ENCODE assay signal across 23 cellular contexts in the genomic region with DNA sequence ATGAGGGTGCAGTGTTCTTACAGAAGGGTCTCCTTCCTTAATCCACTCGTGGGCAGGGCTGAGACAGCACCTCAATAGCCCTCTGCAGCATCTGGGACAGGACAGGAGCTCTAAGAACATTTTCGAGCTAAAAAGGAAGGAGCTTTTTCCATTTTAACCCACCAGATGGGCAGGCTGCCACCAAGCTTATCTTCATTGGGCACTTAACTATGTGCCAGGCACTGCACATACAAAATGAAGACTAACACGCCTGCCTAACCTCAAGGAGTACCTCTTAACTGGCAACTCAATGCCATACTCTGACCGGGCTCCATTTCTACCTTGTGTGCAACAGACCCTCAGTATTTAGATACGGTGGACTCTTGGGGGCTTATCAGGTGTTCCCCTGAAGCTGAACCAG. TPM values are rescaled to one million over a fixed set of nuclear protein-coding genes. Genes with fewer than 3 reads are reported as not detected.
DNase-seq lines count a peak whose midpoint lies in the region; ATAC-seq and TF ChIP-seq lines count a peak whose summit lies in the region.
"Had no signal": no experiment of that assay in that cellular context is flagged by ENCODE, and none has a peak within 500 bp of the region (broad histone marks: within the 10 kb centered on the region; RNA-seq: fewer than 3 reads in every experiment).

No MANE protein-coding gene starts in this region.

- no peak overlapping the region for H3K4me3 ChIP-seq in BLaER1 treated with 17β-estradiol and CSF1 and Interleukin-3, amounts not matched to agents 10 nM and 100 nM
- no peak overlapping the region for H3K4me3 ChIP-seq in left lung
- H3K4me3 ChIP-seq: lower lobe of right lung had no signal

- peaks cover 10 to 42% (median 22%) of the 10 kb centered on the region in 11 experiments; a peak in 18 of 22 replicates for H3K36me3 ChIP-seq in BLaER1 treated with 17β-estradiol and CSF1 and Interleukin-3, amounts not matched to agents 10 nM and 100 nM
- H3K36me3 ChIP-seq in left lung = no peaks in the 10 kb centered on the region

- no peak for ATAC-seq in WTC11
- ATAC-seq in left lung = peak; percentile 52
- ATAC-seq: esophagus mucosa; HepG2; stimulated activated naive CD8-positive, alpha-beta T cell treated with anti-CD3 and anti-CD28 coated beads, Interleukin-15, amount 100 ng/mL, for 72 hours had no signal

- intact Hi-C loops in left lung (cut with DNase I) = no loop called here

- H3K9me3 Mint-ChIP-seq in T-helper 1 cell treated with Interleukin-12 subunit alpha and Interleukin-12 subunit beta and Interleukin-4 antibody, amounts not matched to agents 30 μg/mL and 1 μg/mL, for 36 hours = no peaks in the 10 kb centered on the region
- no peaks in the 10 kb centered on the region for H3K9me3 Mint-ChIP-seq in WTC11
- H3K9me3 Mint-ChIP-seq: activated CD4-positive, alpha-beta memory T cell treated with anti-CD3 and anti-CD28 coated beads, Interleukin-2, amount 10 ng/mL, durations not matched to agents 7 days and 5 days; stimulated activated naive CD8-positive, alpha-beta T cell treated with anti-CD3 and anti-CD28 coated beads, Interleukin-15, amount 100 ng/mL, for 72 hours; type B pancreatic cell had no signal

- H3K27ac ChIP-seq in BLaER1 treated with 17β-estradiol and CSF1 and Interleukin-3, amounts not matched to agents 10 nM and 100 nM = no peak overlapping the region
- no peak overlapping the region for H3K27ac ChIP-seq in left lung
- H3K27ac ChIP-seq: lower lobe of right lung had no signal

- peaks cover 12% of the 10 kb centered on the region for H3K36me3 Mint-ChIP-seq in T-helper 1 cell treated with Interleukin-12 subunit alpha and Interleukin-12 subunit beta and Interleukin-4 antibody, amounts not matched to agents 30 μg/mL and 1 μg/mL, for 36 hours (ENCODE audit: low read depth)
- peaks cover 10% of the 10 kb centered on the region for H3K36me3 Mint-ChIP-seq in WTC11

- H3K4me1 Mint-ChIP-seq in T-helper 1 cell treated with Interleukin-12 subunit alpha and Interleukin-12 subunit beta and Interleukin-4 antibody, amounts not matched to agents 30 μg/mL and 1 μg/mL, for 36 hours (ENCODE audit: low read depth) = peaks cover 71% of the 10 kb centered on the region
- peaks cover 92% of the 10 kb centered on the region for H3K4me1 Mint-ChIP-seq in WTC11

- TF ChIP-seq CTCF in WTC11 (IDR thresholded peaks at IDR 0.05) (no peak), left lung (IDR thresholded peaks at IDR 0.05) (no peak)

- H3K27me3 Mint-ChIP-seq in T-helper 1 cell treated with Interleukin-12 subunit alpha and Interleukin-12 subunit beta and Interleukin-4 antibody, amounts not matched to agents 30 μg/mL and 1 μg/mL, for 36 hours (ENCODE audit: low read depth) = no peaks in the 10 kb centered on the region
- H3K27me3 Mint-ChIP-seq in WTC11 (ENCODE audit: low read depth) = no peaks in the 10 kb centered on the region
- H3K27me3 Mint-ChIP-seq: activated CD4-positive, alpha-beta memory T cell treated with anti-CD3 and anti-CD28 coated beads, Interleukin-2, amount 10 ng/mL, durations not matched to agents 7 days and 5 days; stimulated activated naive CD8-positive, alpha-beta T cell treated with anti-CD3 and anti-CD28 coated beads, Interleukin-15, amount 100 ng/mL, for 72 hours; type B pancreatic cell had no signal

- peaks cover 65 to 100% (median 94%) of the 10 kb centered on the region in 11 experiments for H4K20me1 ChIP-seq in BLaER1 treated with 17β-estradiol and CSF1 and Interleukin-3, amounts not matched to agents 10 nM and 100 nM

- no peaks in the 10 kb centered on the region for H3K9me3 ChIP-seq in BLaER1 treated with 17β-estradiol and CSF1 and Interleukin-3, amounts not matched to agents 10 nM and 100 nM (replicated peaks in 1 of 11)
- H3K9me3 ChIP-seq in left lung = no peaks in the 10 kb centered on the region
- H3K9me3 ChIP-seq: lower lobe of right lung had no signal

- CTCF ChIA-PET in WTC11 (lab: Charles Lee) = interaction anchor here (0.6 kb wide), 1 partner anchor 15 kb away, joined by 3 read pairs; no protein-coding TSS in a partner anchor

- H3K27ac Mint-ChIP-seq in T-helper 1 cell treated with Interleukin-12 subunit alpha and Interleukin-12 subunit beta and Interleukin-4 antibody, amounts not matched to agents 30 μg/mL and 1 μg/mL, for 36 hours = peak overlapping the region; percentile 98
- H3K27ac Mint-ChIP-seq in WTC11 = 0 out of 2 replicates have a peak overlapping the region, but pooled peaks have one; percentile 54
- H3K27ac Mint-ChIP-seq: activated CD4-positive, alpha-beta memory T cell treated with anti-CD3 and anti-CD28 coated beads, Interleukin-2, amount 10 ng/mL, durations not matched to agents 7 days and 5 days; type B pancreatic cell had no signal

- H3K4me2 ChIP-seq in BLaER1 treated with 17β-estradiol and CSF1 and Interleukin-3, amounts not matched to agents 10 nM and 100 nM = peak overlapping the region in 9 of 11 experiments; percentile 56 to 89 (median 76); a peak in 15 of 22 replicates

- H3K9ac ChIP-seq in BLaER1 treated with 17β-estradiol and CSF1 and Interleukin-3, amounts not matched to agents 10 nM and 100 nM = 0 out of 22 replicates have a peak overlapping the region, but pooled peaks of 1 of the 11 experiments have one; percentile 27

- DNase-seq in T-helper 1 cell (no peak), WTC11 (ENCODE audit: low spot score) (no peak), left lung (no peak), midbrain (lab: John Stamatoyannopoulos, UW) (no peak), OCI-M2 (lab: John Stamatoyannopoulos, UW; ENCODE audit: unreplicated experiment) (no peak), HuH-7.5 (ENCODE audit: low spot score) (no peak)
- DNase-seq: activated CD4-positive, alpha-beta memory T cell treated with anti-CD3 and anti-CD28 coated beads, Interleukin-2, amount 10 ng/mL, durations not matched to agents 7 days and 5 days; AML-193; cerebellar nuclear complex; effector CD4-positive, alpha-beta T cell; foreskin melanocyte; islet precursor cell; lower lobe of right lung; NCI-H1105; NCI-H2081; stimulated activated CD4-positive, alpha-beta T cell treated with anti-CD3 and anti-CD28 coated beads, Interleukin-4, amount 100 ng/mL, for 24 hours; stimulated activated naive CD8-positive, alpha-beta T cell treated with anti-CD3 and anti-CD28 coated beads, Interleukin-15, amount 100 ng/mL, for 72 hours; SW 1271 had no signal

- POLR2A ChIA-PET in WTC11 (lab: Charles Lee) = no interaction called here

- H3K27me3 ChIP-seq in BLaER1 treated with 17β-estradiol and CSF1 and Interleukin-3, amounts not matched to agents 10 nM and 100 nM = no peaks in the 10 kb centered on the region
- H3K27me3 ChIP-seq in left lung = no peaks in the 10 kb centered on the region

- H3K4me3 Mint-ChIP-seq in T-helper 1 cell treated with Interleukin-12 subunit alpha and Interleukin-12 subunit beta and Interleukin-4 antibody, amounts not matched to agents 30 μg/mL and 1 μg/mL, for 36 hours = no peak overlapping the region
- no peak overlapping the region for H3K4me3 Mint-ChIP-seq in WTC11
- H3K4me3 Mint-ChIP-seq: activated CD4-positive, alpha-beta memory T cell treated with anti-CD3 and anti-CD28 coated beads, Interleukin-2, amount 10 ng/mL, durations not matched to agents 7 days and 5 days; type B pancreatic cell had no signal

- H3K4me1 ChIP-seq in BLaER1 treated with 17β-estradiol and CSF1 and Interleukin-3, amounts not matched to agents 10 nM and 100 nM = peaks cover 21 to 59% (median 49%) of the 10 kb centered on the region in 10 experiments
- peaks cover 5 to 35% of the 10 kb centered on the region in 2 donors for H3K4me1 ChIP-seq in left lung

TF ChIP-seq in WTC11, 78 proteins besides CTCF, POLR2A, EP300 and RAD21:
- TF ChIP-seq, protein P1, sequence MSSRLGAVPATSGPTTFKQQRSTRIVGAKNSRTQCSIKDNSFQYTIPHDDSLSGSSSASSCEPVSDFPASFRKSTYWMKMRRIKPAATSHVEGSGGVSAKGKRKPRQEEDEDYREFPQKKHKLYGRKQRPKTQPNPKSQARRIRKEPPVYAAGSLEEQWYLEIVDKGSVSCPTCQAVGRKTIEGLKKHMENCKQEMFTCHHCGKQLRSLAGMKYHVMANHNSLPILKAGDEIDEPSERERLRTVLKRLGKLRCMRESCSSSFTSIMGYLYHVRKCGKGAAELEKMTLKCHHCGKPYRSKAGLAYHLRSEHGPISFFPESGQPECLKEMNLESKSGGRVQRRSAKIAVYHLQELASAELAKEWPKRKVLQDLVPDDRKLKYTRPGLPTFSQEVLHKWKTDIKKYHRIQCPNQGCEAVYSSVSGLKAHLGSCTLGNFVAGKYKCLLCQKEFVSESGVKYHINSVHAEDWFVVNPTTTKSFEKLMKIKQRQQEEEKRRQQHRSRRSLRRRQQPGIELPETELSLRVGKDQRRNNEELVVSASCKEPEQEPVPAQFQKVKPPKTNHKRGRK (CRISPR knock-in tag; IDR thresholded peaks at IDR 0.05; ENCODE audit: borderline replicate concordance) = no peak
- TF ChIP-seq TEAD4 (CRISPR knock-in tag; IDR thresholded peaks at IDR 0.05) (no peak), SMAD3 (CRISPR knock-in tag; IDR thresholded peaks at IDR 0.05; ENCODE audit: borderline replicate concordance) (no peak), NR2C2 (CRISPR knock-in tag; IDR thresholded peaks at IDR 0.05) (no peak), RELA (CRISPR knock-in tag; IDR thresholded peaks at IDR 0.05; ENCODE audit: borderline replicate concordance) (no peak), ZNF396 (CRISPR knock-in tag; IDR thresholded peaks at IDR 0.05; ENCODE audit: borderline replicate concordance) (no peak)

RNA-seq across cellular contexts. Expression of gene SSBP3, which starts 48.2 kb away (rescaled TPM):
- total RNA-seq in WTC11 (2021) (98.8 to 115 TPM (median 105 TPM) in 3 replicates), left lung (10 to 100 TPM; 33.0 to 35.2 TPM)
